22 cellular contexts compared by ENCODE assay signal in genomic region chr6:16209539-16209938, GRCh38.
"Had no signal": no experiment of that assay in that cellular context is flagged by ENCODE, and none has a peak within 500 bp of the region (broad histone marks: within the 10 kb centered on the region; RNA-seq: fewer than 3 reads in every experiment).

No MANE protein-coding gene starts in this region.

- ATAC-seq: effector memory CD8-positive, alpha-beta T cell; heart left ventricle; left cardiac atrium; lower lobe of right lung; natural killer cell treated with Interleukin-12 subunit alpha and Interleukin-12 subunit beta and Interleukin-15 and Interleukin-18, amount 100 ng/mL, for 72 hours; right lobe of liver; stimulated activated naive B cell treated with anti-CD40 and anti-IgM and Interleukin-4, amounts not matched to agents 10 μg/mL and 1 μg/mL and 100 μg/mL, for 72 hours had no signal

- H3K4me3 ChIP-seq: heart left ventricle, left ventricle myocardium inferior, lower lobe of right lung, ovary, right lobe of liver, thoracic aorta, tibial nerve, upper lobe of left lung had no signal

- H3K27ac Mint-ChIP-seq: effector memory CD8-positive, alpha-beta T cell; natural killer cell treated with Interleukin-12 subunit alpha and Interleukin-12 subunit beta and Interleukin-15 and Interleukin-18, amount 100 ng/mL, for 72 hours; stimulated activated naive B cell treated with anti-CD40 and anti-IgM and Interleukin-4, amounts not matched to agents 10 μg/mL and 1 μg/mL and 100 μg/mL, for 72 hours; stimulated activated naive CD8-positive, alpha-beta T cell treated with anti-CD3 and anti-CD28 coated beads, Interleukin-15, Interleukin-2, amounts not matched to agents 100 ng/mL and 50 ng/mL, for 24 hours had no signal

- H3K27me3 ChIP-seq: ovary, right lobe of liver, upper lobe of left lung had no signal

- H3K4me1 ChIP-seq: lower lobe of right lung, right lobe of liver, tibial nerve had no signal

- H3K4me3 Mint-ChIP-seq: effector memory CD8-positive, alpha-beta T cell; naive B cell; natural killer cell treated with Interleukin-12 subunit alpha and Interleukin-12 subunit beta and Interleukin-15 and Interleukin-18, amount 100 ng/mL, for 72 hours; neural crest cell; stimulated activated naive B cell treated with anti-CD40 and anti-IgM and Interleukin-4, amounts not matched to agents 10 μg/mL and 1 μg/mL and 100 μg/mL, for 72 hours; stimulated activated naive CD8-positive, alpha-beta T cell treated with anti-CD3 and anti-CD28 coated beads, Interleukin-15, Interleukin-2, amounts not matched to agents 100 ng/mL and 50 ng/mL, for 24 hours had no signal

- H3K9me3 Mint-ChIP-seq: effector memory CD8-positive, alpha-beta T cell; naive B cell; natural killer cell treated with Interleukin-12 subunit alpha and Interleukin-12 subunit beta and Interleukin-15 and Interleukin-18, amount 100 ng/mL, for 72 hours; stimulated activated naive B cell treated with anti-CD40 and anti-IgM and Interleukin-4, amounts not matched to agents 10 μg/mL and 1 μg/mL and 100 μg/mL, for 72 hours; stimulated activated naive CD8-positive, alpha-beta T cell treated with anti-CD3 and anti-CD28 coated beads, Interleukin-15, Interleukin-2, amounts not matched to agents 100 ng/mL and 50 ng/mL, for 24 hours had no signal

- DNase-seq: cerebellar nuclear complex; cortex of kidney; effector memory CD8-positive, alpha-beta T cell; heart left ventricle; hippocampal formation; left cardiac atrium; left ventricle myocardium inferior; lower lobe of right lung; naive B cell; ovary; right lobe of liver; small intestine; stimulated activated CD4-positive, alpha-beta T cell treated with anti-CD3 and anti-CD28 coated beads, Interleukin-15, amount 100 ng/mL, for 24 hours; stimulated activated CD4-positive, alpha-beta T cell treated with anti-CD3 and anti-CD28 coated beads, Interleukin-2, amount 100 ng/mL, for 48 hours; stimulated activated naive B cell treated with anti-CD40 and anti-IgM and Interleukin-4, amounts not matched to agents 10 μg/mL and 1 μg/mL and 100 μg/mL, for 72 hours; upper lobe of left lung had no signal

- H3K36me3 ChIP-seq: heart left ventricle, left ventricle myocardium inferior, lower lobe of right lung, neutrophil, ovary, right lobe of liver, thoracic aorta, tibial nerve, upper lobe of left lung had no signal

- H3K36me3 Mint-ChIP-seq: naive B cell; natural killer cell treated with Interleukin-12 subunit alpha and Interleukin-12 subunit beta and Interleukin-15 and Interleukin-18, amount 100 ng/mL, for 72 hours; stimulated activated naive B cell treated with anti-CD40 and anti-IgM and Interleukin-4, amounts not matched to agents 10 μg/mL and 1 μg/mL and 100 μg/mL, for 72 hours had no signal

- H3K27ac ChIP-seq: heart left ventricle, left ventricle myocardium inferior, lower lobe of right lung, neutrophil, ovary, right lobe of liver, thoracic aorta, tibial nerve, upper lobe of left lung had no signal

- H3K9me3 ChIP-seq: heart left ventricle, left ventricle myocardium inferior, lower lobe of right lung, neutrophil, ovary, right lobe of liver, thoracic aorta, tibial nerve, upper lobe of left lung had no signal
